In the genomic region with DNA sequence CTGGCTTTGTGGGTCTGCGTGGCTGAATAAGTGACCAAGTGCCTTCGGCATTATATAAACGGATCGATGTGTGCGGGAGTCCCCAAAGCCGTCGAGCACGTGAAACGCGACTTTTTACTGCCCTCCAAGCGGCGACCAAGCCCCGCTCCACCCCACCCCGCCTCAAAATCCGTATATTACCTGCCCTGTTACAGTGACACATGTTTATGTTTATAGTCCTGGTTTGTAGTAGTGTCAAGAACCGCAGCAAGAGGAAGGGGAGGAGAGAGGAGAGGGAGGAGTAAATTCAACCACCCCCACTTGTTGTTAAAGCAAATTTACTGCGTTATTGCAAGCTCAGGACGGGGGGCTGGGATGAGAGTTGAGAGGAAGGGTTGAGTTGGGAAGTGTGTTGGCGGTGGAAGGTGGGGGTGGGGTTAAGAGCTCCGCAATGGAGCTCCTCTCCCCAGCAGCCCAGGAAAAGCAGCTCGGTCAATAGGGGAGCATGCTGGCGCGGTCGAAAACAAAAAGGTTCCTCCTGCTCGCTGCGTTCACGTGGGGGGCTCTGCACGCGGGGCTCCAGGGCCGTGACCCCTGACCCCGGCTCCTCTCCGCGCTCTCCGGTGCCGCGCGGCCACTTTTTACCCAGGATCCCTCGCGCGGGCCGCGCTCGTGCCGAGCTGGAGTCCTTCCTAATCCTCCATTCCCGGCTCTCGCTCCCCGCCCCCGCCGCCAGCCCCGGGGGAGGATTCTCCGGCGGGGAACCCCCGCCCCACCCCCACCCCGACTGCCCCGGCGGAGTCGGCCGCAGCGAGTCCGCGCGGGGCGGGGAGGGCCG, we compare ENCODE assay signal across 9 cellular contexts. TPM values are rescaled to one million over a fixed set of nuclear protein-coding genes. Genes with fewer than 3 reads are reported as not detected.
A peak's percentile ranks its signal among the peaks of the same experiment; 100 is the strongest.
DNase-seq lines count a peak whose midpoint lies in the region; ATAC-seq lines count a peak whose summit lies in the region.
"Had no signal": no experiment of that assay in that cellular context is flagged by ENCODE, and none has a peak within 500 bp of the region (broad histone marks: within the 10 kb centered on the region; RNA-seq: fewer than 3 reads in every experiment).

A gene (minus strand): TSS at position 316 of the 817 bp plus-strand sequence. CDS start 7,860 bp downstream, outside the sequence.

- peak within 1 kb of the TSS; percentile 71 to 98 for H2BK12ac ChIP-seq in mesenchymal stem cell (ENCODE audit: low read length in 2 of 2)

- peak within 1 kb of the TSS; percentile 98 for H2BK15ac ChIP-seq in mesenchymal stem cell (ENCODE audit: low read depth, poor library complexity, severe bottlenecking)

- no peaks in the 10 kb centered on the region for H3K9me3 Mint-ChIP-seq in activated CD4-positive, alpha-beta memory T cell treated with anti-CD3 and anti-CD28 coated beads, Interleukin-2, amount 10 ng/mL, durations not matched to agents 7 days and 5 days

- peak within 1 kb of the TSS; percentile 79 for H2BK5ac ChIP-seq in mesenchymal stem cell (ENCODE audit: low read depth, low read length, poor library complexity, severe bottlenecking)

- no peak within 1 kb of the TSS for H2AK5ac ChIP-seq in mesenchymal stem cell (ENCODE audit: low read length, severe bottlenecking)

- WGBS in mesenchymal stem cell: under 1% methylated on average over 33 of the region's 64 CpGs

- CTCF ChIA-PET in activated CD4-positive, alpha-beta memory T cell treated with anti-CD3 and anti-CD28 coated beads, Interleukin-2, amount 10 ng/mL, durations not matched to agents 7 days and 5 days (lab: Charles Lee): interaction anchor here (0.6 to 1.1 kb wide), 2 partner anchors 29 to 147 kb away, joined by 4 to 7 read pairs; no protein-coding TSS in a partner anchor

- H2AFZ ChIP-seq in mesenchymal stem cell (ENCODE audit: low read depth, low read length): peak within 1 kb of the TSS; percentile 64

- H3K27ac ChIP-seq in BLaER1: no peak within 1 kb of the TSS
- peak within 1 kb of the TSS; percentile 99 for H3K27ac ChIP-seq in mesenchymal stem cell (ENCODE audit: low read length, poor library complexity, severe bottlenecking)

- peak within 1 kb of the TSS; percentile 99 to 100 for H3K18ac ChIP-seq in mesenchymal stem cell (ENCODE audit: low read depth in 1 of 2, low read length in 2 of 2)

- peak within 1 kb of the TSS; percentile 72 for H3K4me2 ChIP-seq in BLaER1
- H3K4me2 ChIP-seq in mesenchymal stem cell (ENCODE audit: low read length, poor library complexity, severe bottlenecking): peak within 1 kb of the TSS; percentile 99

- peak within 1 kb of the TSS in 1 of 2 experiments; percentile 42 for H3K23ac ChIP-seq in mesenchymal stem cell (ENCODE audit: low read length in 2 of 2)

- H3K4me1 Mint-ChIP-seq in activated CD4-positive, alpha-beta memory T cell treated with anti-CD3 and anti-CD28 coated beads, Interleukin-2, amount 10 ng/mL, durations not matched to agents 7 days and 5 days: peaks cover 34% of the 10 kb centered on the region

- peak; percentile 46 for ATAC-seq in GM19397 (IDR thresholded peaks at IDR 0.05; ENCODE audit: unreplicated experiment)
- peak; percentile 54 for ATAC-seq in HG03571 (IDR thresholded peaks at IDR 0.05; ENCODE audit: unreplicated experiment)

- peak within 1 kb of the TSS; percentile 99 for H4K8ac ChIP-seq in mesenchymal stem cell (ENCODE audit: low read length)

- peak within 1 kb of the TSS; percentile 99 for H4K91ac ChIP-seq in mesenchymal stem cell (ENCODE audit: low read length)

- DNase-seq in NCI-H774 (lab: John Stamatoyannopoulos, UW): peak; percentile 84
- peak; percentile 68 for DNase-seq in activated CD4-positive, alpha-beta memory T cell treated with anti-CD3 and anti-CD28 coated beads, Interleukin-2, amount 10 ng/mL, durations not matched to agents 7 days and 5 days
- peak; percentile 97 for DNase-seq in mesenchymal stem cell
- DNase-seq in stimulated activated CD8-positive, alpha-beta memory T cell treated with anti-CD3 and anti-CD28 coated beads, Interleukin-4, amount 100 ng/mL, for 24 hours (ENCODE audit: low read depth): peak; percentile 40

- POLR2A ChIA-PET in activated CD4-positive, alpha-beta memory T cell treated with anti-CD3 and anti-CD28 coated beads, Interleukin-2, amount 10 ng/mL, durations not matched to agents 7 days and 5 days (lab: Charles Lee): interaction anchor here (0.7 to 2.8 kb wide), 6 partner anchors 8 to 911 kb away, joined by 3 to 17 read pairs (median 6); a partner anchor contains a TSS

- H2BK120ac ChIP-seq in mesenchymal stem cell (ENCODE audit: low read depth, low read length): peak within 1 kb of the TSS; percentile 98

- H3K4me3 Mint-ChIP-seq in activated CD4-positive, alpha-beta memory T cell treated with anti-CD3 and anti-CD28 coated beads, Interleukin-2, amount 10 ng/mL, durations not matched to agents 7 days and 5 days: peak within 1 kb of the TSS; percentile 83

- H3K14ac ChIP-seq in mesenchymal stem cell (ENCODE audit: low read length in 2 of 2): peak within 1 kb of the TSS; percentile 87 to 90

- no peaks in the 10 kb centered on the region for H3K79me1 ChIP-seq in mesenchymal stem cell (replicated peaks; ENCODE audit: low read length, poor library complexity, severe bottlenecking)

- H3K4ac ChIP-seq in mesenchymal stem cell (ENCODE audit: low read depth in 1 of 2, low read length in 2 of 2): peak within 1 kb of the TSS; percentile 89 to 93

- H3K4me1 ChIP-seq in BLaER1 (no peaks in the 10 kb centered on the region; the same call in 1 of the 2 replicates), endocrine pancreas (ENCODE audit: control insufficient read depth, insufficient read depth, low read length) (peaks cover 16% of the 10 kb centered on the region), mesenchymal stem cell (ENCODE audit: control insufficient read depth, insufficient read depth, low read depth, low read length) (peaks cover 2% of the 10 kb centered on the region)

- H3K27me3 Mint-ChIP-seq in activated CD4-positive, alpha-beta memory T cell treated with anti-CD3 and anti-CD28 coated beads, Interleukin-2, amount 10 ng/mL, durations not matched to agents 7 days and 5 days: peaks cover 33% of the 10 kb centered on the region

- H3K27me3 ChIP-seq in BLaER1 (peaks cover 100% of the 10 kb centered on the region), endocrine pancreas (ENCODE audit: control insufficient read depth, insufficient read depth, low read length) (no peaks in the 10 kb centered on the region), mesenchymal stem cell (ENCODE audit: control insufficient read depth in 1 of 2, insufficient read depth in 1 of 2, low read length in 2 of 2) (no peaks in the 10 kb centered on the region)

- peak within 1 kb of the TSS; percentile 57 for H3K4me3 ChIP-seq in BLaER1
- H3K4me3 ChIP-seq in endocrine pancreas (ENCODE audit: control insufficient read depth, insufficient read depth, low read length): peak within 1 kb of the TSS; percentile 85
- H3K4me3 ChIP-seq in mesenchymal stem cell (ENCODE audit: insufficient read depth in 1 of 2, low read depth in 1 of 2, low read length in 2 of 2): peak within 1 kb of the TSS; percentile 77 to 84

- peaks cover 92% of the 10 kb centered on the region for H4K20me1 ChIP-seq in BLaER1

- H3K9ac ChIP-seq in BLaER1 (no peak within 1 kb of the TSS), endocrine pancreas (ENCODE audit: control insufficient read depth, insufficient read depth, low read length) (peak within 1 kb of the TSS; percentile 73), mesenchymal stem cell (ENCODE audit: low read length) (peak within 1 kb of the TSS; percentile 98)

- H3K36me3 ChIP-seq in BLaER1 (no peaks in the 10 kb centered on the region), endocrine pancreas (ENCODE audit: control insufficient read depth, insufficient read depth, low read length) (no peaks in the 10 kb centered on the region), mesenchymal stem cell (ENCODE audit: control insufficient read depth in 1 of 2, insufficient read depth in 2 of 2, low read depth in 1 of 2, low read length in 2 of 2) (no peaks in the 10 kb centered on the region)

- peak within 1 kb of the TSS; percentile 88 for H3K27ac Mint-ChIP-seq in activated CD4-positive, alpha-beta memory T cell treated with anti-CD3 and anti-CD28 coated beads, Interleukin-2, amount 10 ng/mL, durations not matched to agents 7 days and 5 days

- H3K9me3 ChIP-seq in BLaER1 (no peaks in the 10 kb centered on the region), endocrine pancreas (ENCODE audit: control insufficient read depth, low read length) (no peaks in the 10 kb centered on the region), mesenchymal stem cell (ENCODE audit: control insufficient read depth, low read length) (no peaks in the 10 kb centered on the region)

- H3K36me3 Mint-ChIP-seq in activated CD4-positive, alpha-beta memory T cell treated with anti-CD3 and anti-CD28 coated beads, Interleukin-2, amount 10 ng/mL, durations not matched to agents 7 days and 5 days (ENCODE audit: low read depth): no peaks in the 10 kb centered on the region

RNA-seq across cellular contexts. Expression of the gene that starts here (rescaled TPM):
- under 1 TPM; 0.25 to 0.38 TPM for total RNA-seq in activated CD4-positive, alpha-beta memory T cell treated with anti-CD3 and anti-CD28 coated beads, Interleukin-2, amount 10 ng/mL, durations not matched to agents 7 days and 5 days
- polyA plus RNA-seq in mesenchymal stem cell (2013, experiment 1 of 2): 1.8 TPM
- polyA plus RNA-seq in mesenchymal stem cell (2013, experiment 2 of 2): 1.8 TPM
- total RNA-seq: T-helper 1 cell treated with Interleukin-12 subunit alpha and Interleukin-12 subunit beta and Interleukin-4 antibody, amounts not matched to agents 30 ng/mL and 1 ng/mL, for 36 hours had no signal

Comparison
In these comparisons a context has a peak if more than half of its experiments do, and no peak if none do; other contexts are left out.
1. Peak in DNase-seq in activated CD4-positive, alpha-beta memory T cell treated with anti-CD3 and anti-CD28 coated beads, Interleukin-2, amount 10 ng/mL, durations not matched to agents 7 days and 5 days; RNA of the gene not detected or under 1 TPM.
2. DNase-seq: peak in every context shown above with its lines; median percentile 97 in mesenchymal stem cell; 84 in NCI-H774; 68 in activated CD4-positive, alpha-beta memory T cell treated with anti-CD3 and anti-CD28 coated beads, Interleukin-2, amount 10 ng/mL, durations not matched to agents 7 days and 5 days; 40 in stimulated activated CD8-positive, alpha-beta memory T cell treated with anti-CD3 and anti-CD28 coated beads, Interleukin-4, amount 100 ng/mL, for 24 hours.